In genomic region chr5:89447027-89447426, GRCh38 we compare ENCODE assay signal across 25 cellular contexts.
"Had no signal": no experiment of that assay in that cellular context is flagged by ENCODE, and none has a peak within 500 bp of the region (broad histone marks: within the 10 kb centered on the region; RNA-seq: fewer than 3 reads in every experiment).

No MANE protein-coding gene starts in this region.

- DNase-seq: activated gamma-delta T cell treated with Interleukin-2 at 50 U/mL for 16 hours; activated T-cell treated with anti-CD3 and anti-CD28 coated beads, Interleukin-2, amount 50 U/mL, for 1 hour; aorta; brain microvascular endothelial cell; caudate nucleus; effector memory CD4-positive, alpha-beta T cell; foreskin melanocyte; left ventricle myocardium superior; mammary epithelial cell; midbrain; ovary; psoas muscle; spleen; stimulated activated CD4-positive, alpha-beta T cell treated with anti-CD3 and anti-CD28 coated beads, Interleukin-4, amount 100 ng/mL, for 1 hour; stimulated activated naive CD8-positive, alpha-beta T cell treated with anti-CD3 and anti-CD28 coated beads, Interleukin-15, amount 100 ng/mL, for 72 hours; transverse colon had no signal

- H3K27me3 ChIP-seq: brain microvascular endothelial cell, hepatocyte, neutrophil, ovary, right atrium auricular region, spleen, transverse colon had no signal

- H3K4me1 ChIP-seq: psoas muscle, right atrium auricular region, transverse colon had no signal

- H3K27me3 Mint-ChIP-seq: stimulated activated naive CD8-positive, alpha-beta T cell treated with anti-CD3 and anti-CD28 coated beads, Interleukin-15, amount 100 ng/mL, for 72 hours had no signal

- FAIRE-seq: endothelial cell of umbilical vein, urothelium cell line had no signal

- H3K36me3 ChIP-seq: brain microvascular endothelial cell, neutrophil, ovary, right atrium auricular region, spleen, transverse colon had no signal

- H2AFZ ChIP-seq: hepatocyte had no signal

- H3K4me2 ChIP-seq: hepatocyte had no signal

- ATAC-seq: activated naive CD4-positive, alpha-beta T cell treated with anti-CD3 and anti-CD28 coated beads, Interleukin-2, amount 50 U/mL, for 72 hours; esophagus mucosa; left ventricle myocardium superior; natural killer cell treated with Interleukin-12 subunit alpha and Interleukin-12 subunit beta and Interleukin-15 and Interleukin-18, amount 100 ng/mL, for 72 hours; psoas muscle; stimulated activated naive CD8-positive, alpha-beta T cell treated with anti-CD3 and anti-CD28 coated beads, Interleukin-15, amount 100 ng/mL, for 72 hours had no signal

- H3K4me3 Mint-ChIP-seq: natural killer cell treated with Interleukin-12 subunit alpha and Interleukin-12 subunit beta and Interleukin-15 and Interleukin-18, amount 100 ng/mL, for 72 hours; stimulated activated naive CD8-positive, alpha-beta T cell treated with anti-CD3 and anti-CD28 coated beads, Interleukin-15, amount 100 ng/mL, for 72 hours had no signal

- H3K36me3 Mint-ChIP-seq: activated naive CD4-positive, alpha-beta T cell treated with anti-CD3 and anti-CD28 coated beads, Interleukin-2, amount 50 U/mL, for 72 hours; natural killer cell treated with Interleukin-12 subunit alpha and Interleukin-12 subunit beta and Interleukin-15 and Interleukin-18, amount 100 ng/mL, for 72 hours had no signal

- H3K9me3 ChIP-seq: neutrophil, ovary, psoas muscle, right atrium auricular region, spleen, transverse colon had no signal

- H3K4me1 Mint-ChIP-seq: stimulated activated naive CD8-positive, alpha-beta T cell treated with anti-CD3 and anti-CD28 coated beads, Interleukin-15, amount 100 ng/mL, for 72 hours had no signal

- H3K27ac Mint-ChIP-seq: activated naive CD4-positive, alpha-beta T cell treated with anti-CD3 and anti-CD28 coated beads, Interleukin-2, amount 50 U/mL, for 72 hours; natural killer cell treated with Interleukin-12 subunit alpha and Interleukin-12 subunit beta and Interleukin-15 and Interleukin-18, amount 100 ng/mL, for 72 hours; stimulated activated naive CD8-positive, alpha-beta T cell treated with anti-CD3 and anti-CD28 coated beads, Interleukin-15, amount 100 ng/mL, for 72 hours had no signal

- H3K79me2 ChIP-seq: hepatocyte had no signal

- H3K9me3 Mint-ChIP-seq: activated naive CD4-positive, alpha-beta T cell treated with anti-CD3 and anti-CD28 coated beads, Interleukin-2, amount 50 U/mL, for 72 hours; natural killer cell treated with Interleukin-12 subunit alpha and Interleukin-12 subunit beta and Interleukin-15 and Interleukin-18, amount 100 ng/mL, for 72 hours; stimulated activated naive CD8-positive, alpha-beta T cell treated with anti-CD3 and anti-CD28 coated beads, Interleukin-15, amount 100 ng/mL, for 72 hours had no signal

- H3K27ac ChIP-seq: brain microvascular endothelial cell, hepatocyte, neutrophil, ovary, psoas muscle, right atrium auricular region, transverse colon, VCaP had no signal

- H3K4me3 ChIP-seq: hepatocyte, ovary, psoas muscle, right atrium auricular region, spleen, transverse colon had no signal
